9 cellular contexts compared by ENCODE assay signal in genomic region chr7:45923290-45923689, GRCh38. TPM values are rescaled to one million over a fixed set of nuclear protein-coding genes. Genes with fewer than 3 reads are reported as not detected.
DNase-seq lines count a peak whose midpoint lies in the region; ATAC-seq and TF ChIP-seq lines count a peak whose summit lies in the region.
"Had no signal": no experiment of that assay in that cellular context is flagged by ENCODE, and none has a peak within 500 bp of the region (broad histone marks: within the 10 kb centered on the region; RNA-seq: fewer than 3 reads in every experiment).

No MANE protein-coding gene starts in this region.

- H3K9me2 ChIP-seq in PC-9 (ENCODE audit: insufficient read depth): no peaks in the 10 kb centered on the region

- no peak overlapping the region for H2AFZ ChIP-seq in PC-9

- no peaks in the 10 kb centered on the region; the same call in 1 of the 2 replicates for H4K20me1 ChIP-seq in PC-9 (ENCODE audit: insufficient read depth)

- peaks cover 39% of the 10 kb centered on the region; the same call in 1 of the 2 replicates for H3F3A ChIP-seq in PC-9 (ENCODE audit: insufficient read depth, low read depth)

- peaks cover 25% of the 10 kb centered on the region for H3K4me1 Mint-ChIP-seq in activated naive CD8-positive, alpha-beta T cell treated with anti-CD3 and anti-CD28 coated beads for 36 hours

- POLR2A ChIA-PET in PC-9 (lab: Charles Lee; ENCODE audit: unreplicated experiment): interaction anchor here (0.6 kb wide), 1 partner anchor 165 kb away, joined by 4 read pairs; no protein-coding TSS in a partner anchor

- H3K4me1 ChIP-seq in PC-9 (replicated peaks; ENCODE audit: insufficient read depth) (peaks cover 41% of the 10 kb centered on the region), cardiac muscle cell (ENCODE audit: low read depth) (peaks cover 5% of the 10 kb centered on the region)

- TF ChIP-seq CTCF in PC-9 (conservative IDR thresholded peaks at IDR 0.05) (peak; percentile 99), cardiac muscle cell (IDR thresholded peaks at IDR 0.05; ENCODE audit: low read depth, low read length) (peak; percentile 97)

- no TSS peak for BruUV-seq in PC-9 (replicated peaks; lab: Mats Ljungman, UMichigan)

- ATAC-seq in GM18909 (IDR thresholded peaks at IDR 0.05; ENCODE audit: poor library complexity, unreplicated experiment) (no peak), GM21576 (IDR thresholded peaks at IDR 0.05; ENCODE audit: unreplicated experiment) (no peak)

- H3K36me3 ChIP-seq in PC-9 (ENCODE audit: low read depth) (no peaks in the 10 kb centered on the region), cardiac muscle cell (no peaks in the 10 kb centered on the region)

- H3K27me3 ChIP-seq in PC-9 (ENCODE audit: insufficient read depth, low read depth): no peaks in the 10 kb centered on the region
- H3K27me3 ChIP-seq in cardiac muscle cell: peaks cover 37% of the 10 kb centered on the region

- CTCF ChIA-PET in PC-9 (lab: Charles Lee): interaction anchor here (0.6 to 1.7 kb wide), 13 partner anchors 37 to 1011 kb away, joined by 3 to 6 read pairs (median 3); no protein-coding TSS in a partner anchor

- H3K27ac Mint-ChIP-seq in activated naive CD8-positive, alpha-beta T cell treated with anti-CD3 and anti-CD28 coated beads for 36 hours: no peak overlapping the region

- H3K27ac ChIP-seq in PC-9: peak overlapping the region; percentile 52
- no peak overlapping the region for H3K27ac ChIP-seq in cardiac muscle cell

- peaks cover 49% of the 10 kb centered on the region for H3K27me3 Mint-ChIP-seq in activated naive CD8-positive, alpha-beta T cell treated with anti-CD3 and anti-CD28 coated beads for 36 hours

- H3K79me2 ChIP-seq in PC-9 (ENCODE audit: low read depth): peaks cover 22% of the 10 kb centered on the region

- no peak overlapping the region for H3K4me3 Mint-ChIP-seq in activated naive CD8-positive, alpha-beta T cell treated with anti-CD3 and anti-CD28 coated beads for 36 hours

- no peaks in the 10 kb centered on the region for H3K9me3 Mint-ChIP-seq in activated naive CD8-positive, alpha-beta T cell treated with anti-CD3 and anti-CD28 coated beads for 36 hours

- H3K4me3 ChIP-seq in PC-9: no peak overlapping the region
- H3K4me3 ChIP-seq in cardiac muscle cell: no peak overlapping the region

- peak overlapping the region; percentile 14; the same call in 1 of the 2 replicates for H3K4me2 ChIP-seq in PC-9

- DNase-seq in ELF-1 (ENCODE audit: low read depth, low spot score) (peak; percentile 75), HS-5 (ENCODE audit: low read depth) (peak; percentile 47), PC-9 (peak; percentile 93 to 94), cardiac muscle cell (ENCODE audit: low read depth in 1 of 2, low spot score in 1 of 2) (peak; percentile 85 to 86), posterior cingulate gyrus (peak; percentile 66 to 97 (median 82))
- DNase-seq in activated naive CD8-positive, alpha-beta T cell treated with anti-CD3 and anti-CD28 coated beads for 36 hours: peak; percentile 67

- H3K9me3 ChIP-seq in PC-9 (ENCODE audit: insufficient read depth, low read depth) (no peaks in the 10 kb centered on the region), cardiac muscle cell (ENCODE audit: low read depth) (no peaks in the 10 kb centered on the region)

- no peaks in the 10 kb centered on the region for H3K36me3 Mint-ChIP-seq in activated naive CD8-positive, alpha-beta T cell treated with anti-CD3 and anti-CD28 coated beads for 36 hours

- intact Hi-C loops in PC-9 (cut with micrococcal nuclease; ENCODE audit: unreplicated experiment) (loop anchor here (1.0 to 5.0 kb wide), 21 partner anchors 32 to 1257 kb away; partner anchors contain the start of gene CCDC201), posterior cingulate gyrus (cut with DNase I) (loop anchor here (2.0 kb wide), 2 partner anchors 430 to 1332 kb away; no protein-coding TSS in a partner anchor)

RNA-seq across cellular contexts. Expression of gene IGFBP3, which starts 2.2 kb away (rescaled TPM):
- total RNA-seq in PC-9 (2021): 237 and 386 TPM in 2 replicates
- under 1 TPM; 0.33 to 0.50 TPM for total RNA-seq in activated naive CD8-positive, alpha-beta T cell treated with anti-CD3 and anti-CD28 coated beads for 36 hours
- total RNA-seq in cardiac muscle cell: 19.1 and 32.8 TPM in 2 replicates
- polyA plus RNA-seq in cardiac muscle cell: 10.9 and 12.2 TPM in 2 replicates

RNA-seq across cellular contexts. Expression of gene IGFBP1, which starts 35.0 kb away (rescaled TPM):
- total RNA-seq in PC-9 (2021): 0.33 and 0.92 TPM in 2 replicates
- not detected for total RNA-seq in activated naive CD8-positive, alpha-beta T cell treated with anti-CD3 and anti-CD28 coated beads for 36 hours
- total RNA-seq in cardiac muscle cell: 0.18 TPM in 1 of 2 replicates, not detected in the other
- not detected in 2 replicates for polyA plus RNA-seq in cardiac muscle cell

RNA-seq across cellular contexts. Expression of gene CCDC201, which starts 50.4 kb away (rescaled TPM):
- total RNA-seq in PC-9 (2021) (not detected in 2 replicates), cardiac muscle cell (not detected in 2 replicates)
- total RNA-seq in activated naive CD8-positive, alpha-beta T cell treated with anti-CD3 and anti-CD28 coated beads for 36 hours: not detected
- not detected in 2 replicates for polyA plus RNA-seq in cardiac muscle cell
- polyA plus RNA-seq: adipose tissue had no signal

Comparison
In these comparisons a context has a peak if more than half of its experiments do, and no peak if none do; other contexts are left out.
1. RNA of gene IGFBP3, which starts 2.2 kb away (total RNA-seq): 237 to 386 TPM in PC-9 and 19.1 to 32.8 TPM in cardiac muscle cell; 0.33 to 0.50 TPM in activated naive CD8-positive, alpha-beta T cell treated with anti-CD3 and anti-CD28 coated beads for 36 hours; every median in the first group is over 10 times any median in the second.
2. Peak in every context shown above with its lines, with median percentiles within 50 percentile points of each other: DNase-seq.